Comparison of ENCODE assay signal across 11 cellular contexts in the genomic region with DNA sequence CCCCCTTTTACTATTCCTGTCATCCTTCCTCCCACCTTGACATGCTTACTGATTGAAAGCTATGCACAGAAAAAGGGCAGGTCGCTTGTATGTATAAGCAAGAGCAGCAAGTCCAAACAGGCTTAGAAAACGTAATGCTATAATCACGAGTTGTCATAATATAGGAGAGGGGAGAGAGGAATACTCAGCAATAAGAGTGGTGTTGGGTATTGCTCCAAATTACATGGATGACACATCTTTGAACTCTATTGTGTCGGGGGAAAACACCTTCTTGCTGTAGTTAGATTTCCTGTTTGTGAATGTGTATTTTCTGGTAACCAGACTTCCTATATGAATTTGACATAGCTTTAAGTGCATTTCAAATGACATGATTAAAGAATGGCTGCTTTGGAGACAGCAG. TPM values are rescaled to one million over a fixed set of nuclear protein-coding genes. Genes with fewer than 3 reads are reported as not detected.
DNase-seq lines count a peak whose midpoint lies in the region; ATAC-seq and TF ChIP-seq lines count a peak whose summit lies in the region.
"Had no signal": no experiment of that assay in that cellular context is flagged by ENCODE, and none has a peak within 500 bp of the region (broad histone marks: within the 10 kb centered on the region; RNA-seq: fewer than 3 reads in every experiment).

No MANE protein-coding gene starts in this region.

- H3K9me3 ChIP-seq in esophagus squamous epithelium = no peaks in the 10 kb centered on the region
- no peaks in the 10 kb centered on the region for H3K9me3 ChIP-seq in MG63
- H3K9me3 ChIP-seq: body of pancreas had no signal

- H3K36me3 ChIP-seq in esophagus squamous epithelium = no peaks in the 10 kb centered on the region
- peaks cover 9% of the 10 kb centered on the region for H3K36me3 ChIP-seq in MG63

- no peak for TF ChIP-seq CTCF in esophagus squamous epithelium (IDR thresholded peaks at IDR 0.05)
- TF ChIP-seq CTCF in omental fat pad (IDR thresholded peaks at IDR 0.05) = no peak

- H3K4me3 ChIP-seq in esophagus squamous epithelium (no peak overlapping the region), MG63 (no peak overlapping the region)
- H3K4me3 ChIP-seq: body of pancreas had no signal

- peaks cover 0 to 20% (median 0%) of the 10 kb centered on the region in 3 donors for H3K4me1 ChIP-seq in esophagus squamous epithelium
- H3K4me1 ChIP-seq: body of pancreas had no signal

- DNase-seq in esophagus squamous epithelium (lab: John Stamatoyannopoulos, UW) (no peak), MG63 (no peak), NCI-H187 (lab: John Stamatoyannopoulos, UW) (no peak), omental fat pad (ENCODE audit: low spot score) (no peak)
- no peak for DNase-seq in effector CD4-positive, alpha-beta T cell
- DNase-seq: body of pancreas, SHP77 treated with DMSO at 0.1 percent for 48 hours, small intestine had no signal

- no peak for TF ChIP-seq POLR2A in esophagus squamous epithelium (IDR thresholded peaks at IDR 0.05)

- ATAC-seq in GM18519 (IDR thresholded peaks at IDR 0.05; ENCODE audit: low FRiP score, unreplicated experiment) = peak; percentile 64
- peak; percentile 58 for ATAC-seq in GM21723 (IDR thresholded peaks at IDR 0.05; ENCODE audit: unreplicated experiment)
- peak; percentile 60 for ATAC-seq in HG03457 (IDR thresholded peaks at IDR 0.05; ENCODE audit: unreplicated experiment)
- ATAC-seq in omental fat pad (ENCODE audit: low FRiP score) = no peak
- ATAC-seq: body of pancreas had no signal

- H3K27me3 ChIP-seq in esophagus squamous epithelium = no peaks in the 10 kb centered on the region
- no peaks in the 10 kb centered on the region for H3K27me3 ChIP-seq in MG63
- H3K27me3 ChIP-seq: body of pancreas had no signal

- WGBS in esophagus squamous epithelium, 2 donors = 19 to 35% methylated on average over 4 of the region's 4 CpGs

- peak overlapping the region; percentile 18 to 55 (median 29) for H3K27ac ChIP-seq in esophagus squamous epithelium
- H3K27ac ChIP-seq: body of pancreas had no signal

- intact Hi-C loops in esophagus squamous epithelium (cut with DNase I) = loop anchor here (10.0 kb wide), 1 partner anchor 125 kb away; no protein-coding TSS in a partner anchor

RNA-seq across cellular contexts. Expression of a gene that starts 7.5 kb away (rescaled TPM):
- total RNA-seq in esophagus squamous epithelium = 10 to 100 TPM in 3 of 4 donors, 1 to 10 TPM in 1; 3.8 to 25.0 (median 18.6) TPM
- 46.7 and 49.4 TPM in 2 replicates for total RNA-seq in MG63 (2014; rRNA removed; shearing (Covaris generic); ENCODE audit: low replicate concordance)
- total RNA-seq in omental fat pad = 10 to 100 TPM; 24.9 to 92.4 (median 54.4) TPM
